In genomic region chr21:32653326-32653901, GRCh38 we compare ENCODE assay signal across 9 cellular contexts. TPM values are rescaled to one million over a fixed set of nuclear protein-coding genes. Genes with fewer than 3 reads are reported as not detected.
DNase-seq lines count a peak whose midpoint lies in the region; ATAC-seq, FAIRE-seq and TF ChIP-seq lines count a peak whose summit lies in the region.
"Had no signal": no experiment of that assay in that cellular context is flagged by ENCODE, and none has a peak within 500 bp of the region (broad histone marks: within the 10 kb centered on the region; RNA-seq: fewer than 3 reads in every experiment).

No MANE protein-coding gene starts in this region.

- no peak for FAIRE-seq in frontal cortex (lab: Jason Lieb, UNC)

- no peak overlapping the region for H3K27ac ChIP-seq in lung (ENCODE audit: low read depth in 1 of 2, low read length in 1 of 2)
- H3K27ac ChIP-seq: skin epidermis had no signal

- H3K4me3 ChIP-seq in astrocyte of the spinal cord (ENCODE audit: low read depth, low read length) (no peak overlapping the region), lung (no peak overlapping the region)
- H3K4me3 ChIP-seq: skin epidermis had no signal

- WGBS in lung, 2 donors: 74 to 91% methylated on average over 2 of the region's 2 CpGs

- H3K27me3 ChIP-seq in lung (ENCODE audit: control insufficient read depth, insufficient read depth): no peaks in the 10 kb centered on the region

- ATAC-seq in GM21723 (IDR thresholded peaks at IDR 0.05; ENCODE audit: unreplicated experiment) (peak; percentile 60), lung (ENCODE audit: insufficient read depth, low FRiP score) (peak; percentile 62), GM21381 (IDR thresholded peaks at IDR 0.05; ENCODE audit: unreplicated experiment) (no peak)

- H3K36me3 ChIP-seq in lung (ENCODE audit: control insufficient read depth in 2 of 2, insufficient read depth in 2 of 2, low read length in 2 of 2): peaks cover 12 to 28% of the 10 kb centered on the region in 2 donors

- no peaks in the 10 kb centered on the region for H3K4me1 ChIP-seq in lung (ENCODE audit: control insufficient read depth in 2 of 2, insufficient read depth in 2 of 2, low read length in 2 of 2)

- in situ Hi-C loops in astrocyte of the spinal cord (cut with HindIII; ENCODE audit: low sequenced_read_pairs): no loop called here

- TF ChIP-seq CTCF in astrocyte of the spinal cord (IDR thresholded peaks at IDR 0.05; ENCODE audit: low read depth, low read length): peak; percentile 61
- TF ChIP-seq CTCF in lung (IDR thresholded peaks at IDR 0.05; ENCODE audit: control extremely low read depth, extremely low read depth): no peak

- H3K9me3 ChIP-seq in lung (ENCODE audit: control insufficient read depth in 2 of 2, insufficient read depth in 1 of 2, low read length in 1 of 2): no peaks in the 10 kb centered on the region

- peak; percentile 1 for DNase-seq in DMS114 treated with DMSO at 0.1 percent for 48 hours (lab: John Stamatoyannopoulos, UW; ENCODE audit: unreplicated experiment)
- DNase-seq in NCI-H748 treated with DMSO at 0.1 percent for 48 hours (lab: John Stamatoyannopoulos, UW): peak; percentile 6
- DNase-seq in astrocyte of the spinal cord (ENCODE audit: low read depth, low spot score): peak; percentile 8
- DNase-seq in lung (ENCODE audit: low spot score): no peak
- no peak for DNase-seq in frontal cortex (ENCODE audit: low spot score in 2 of 2)
- no peak for DNase-seq in NCI-H774 (lab: John Stamatoyannopoulos, UW)

RNA-seq across cellular contexts. Expression of gene CFAP298, which starts 41.2 kb away (rescaled TPM):
- total RNA-seq in lung (10 to 100 TPM; 27.6 to 49.5 TPM), frontal cortex (16.3 TPM)
- 10 to 100 TPM; 51.4 to 61.2 TPM for polyA plus RNA-seq in lung

Comparison
In these comparisons a context has a peak if more than half of its experiments do, and no peak if none do; other contexts are left out.
1. DNase-seq: peak in DMS114 treated with DMSO at 0.1 percent for 48 hours (single experiment), NCI-H748 treated with DMSO at 0.1 percent for 48 hours (single experiment) and astrocyte of the spinal cord (single experiment); none in lung (single experiment), frontal cortex (0 of 2) and NCI-H774 (single experiment).